Comparison of ENCODE assay signal across 14 cellular contexts in the genomic region with DNA sequence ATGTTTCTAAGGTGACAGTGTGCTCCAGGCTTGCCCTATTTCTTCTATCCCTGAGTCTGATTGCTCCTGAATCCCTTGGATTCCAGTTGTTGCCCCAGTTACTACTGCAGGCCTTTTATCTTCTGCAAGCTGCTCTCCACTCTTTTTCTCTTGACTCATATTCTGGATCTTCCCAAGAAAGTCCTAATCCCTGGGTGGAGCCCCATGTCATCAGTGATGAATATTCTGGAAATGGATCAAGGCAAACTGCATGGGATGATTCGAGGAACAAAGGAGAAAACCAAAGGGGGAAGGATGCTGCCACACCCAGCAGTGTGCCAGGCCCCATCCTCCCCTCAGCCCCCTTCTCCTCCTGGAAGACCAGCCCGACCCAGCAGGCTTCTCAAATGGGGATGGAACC.
DNase-seq lines count a peak whose midpoint lies in the region; ATAC-seq and TF ChIP-seq lines count a peak whose summit lies in the region.
"Had no signal": no experiment of that assay in that cellular context is flagged by ENCODE, and none has a peak within 500 bp of the region (broad histone marks: within the 10 kb centered on the region; RNA-seq: fewer than 3 reads in every experiment).

No MANE protein-coding gene starts in this region.

- H3K9me3 Mint-ChIP-seq in activated CD4-positive, alpha-beta T cell treated with anti-CD3 and anti-CD28 coated beads for 36 hours (ENCODE audit: low read depth): no peaks in the 10 kb centered on the region

- H3K9me3 ChIP-seq in ascending aorta: no peaks in the 10 kb centered on the region
- no peaks in the 10 kb centered on the region for H3K9me3 ChIP-seq in SK-N-SH

- TF ChIP-seq RAD21 in SK-N-SH (IDR thresholded peaks at IDR 0.05; ENCODE audit: low read length): no peak

- H3K36me3 Mint-ChIP-seq in activated CD4-positive, alpha-beta T cell treated with anti-CD3 and anti-CD28 coated beads for 36 hours (ENCODE audit: low read depth): no peaks in the 10 kb centered on the region

- H3K4me1 Mint-ChIP-seq in activated CD4-positive, alpha-beta T cell treated with anti-CD3 and anti-CD28 coated beads for 36 hours: no peaks in the 10 kb centered on the region

- POLR2A ChIA-PET in activated CD4-positive, alpha-beta T cell treated with anti-CD3 and anti-CD28 coated beads for 36 hours (lab: Charles Lee): no interaction called here
- POLR2A ChIA-PET in SK-N-SH (lab: Yijun Ruan, JAX): no interaction called here

- H3K27ac Mint-ChIP-seq in activated CD4-positive, alpha-beta T cell treated with anti-CD3 and anti-CD28 coated beads for 36 hours: no peak overlapping the region

- H3K79me2 ChIP-seq in SK-N-SH (ENCODE audit: insufficient read depth): no peaks in the 10 kb centered on the region

- H3K36me3 ChIP-seq in ascending aorta (no peaks in the 10 kb centered on the region), SK-N-SH (replicated peaks in 1 of 2; ENCODE audit: control insufficient read depth in 1 of 2, insufficient read depth in 2 of 2, low read length in 1 of 2) (no peaks in the 10 kb centered on the region)
- H3K36me3 ChIP-seq: BLaER1 treated with 17β-estradiol and CSF1 and Interleukin-3, amounts not matched to agents 10 nM and 100 nM had no signal

- H3K4me2 ChIP-seq in SK-N-SH: no peak overlapping the region
- H3K4me2 ChIP-seq: BLaER1 treated with 17β-estradiol and CSF1 and Interleukin-3, amounts not matched to agents 10 nM and 100 nM; PC-9 had no signal

- CTCF ChIA-PET in activated CD4-positive, alpha-beta T cell treated with anti-CD3 and anti-CD28 coated beads for 36 hours (lab: Charles Lee): interaction anchor here (0.8 kb wide), 1 partner anchor 25 kb away, joined by 3 read pairs; no protein-coding TSS in a partner anchor
- CTCF ChIA-PET in SK-N-SH (lab: Yijun Ruan, JAX): no interaction called here

- TF ChIP-seq CTCF in ascending aorta (IDR thresholded peaks at IDR 0.05) (no peak), SK-N-SH (IDR thresholded peaks at IDR 0.05) (no peak)

- no peak overlapping the region for H2AFZ ChIP-seq in SK-N-SH (ENCODE audit: low read depth)
- H2AFZ ChIP-seq: PC-9 had no signal

- H3K4me1 ChIP-seq in ascending aorta (peaks cover 0 to 21% of the 10 kb centered on the region in 2 donors), SK-N-SH (ENCODE audit: control insufficient read depth in 1 of 2, insufficient read depth in 2 of 2, low read depth in 1 of 2, low read length in 1 of 2) (peaks cover 7 to 9% of the 10 kb centered on the region in 2 experiments; a peak in 3 of 4 replicates)

- H3K27ac ChIP-seq in ascending aorta (peak overlapping the region; percentile 69 to 79), SK-N-SH (ENCODE audit: low read depth in 2 of 2, low read length in 1 of 2) (no peak overlapping the region)
- H3K27ac ChIP-seq: BLaER1 treated with 17β-estradiol and CSF1 and Interleukin-3, amounts not matched to agents 10 nM and 100 nM; PC-9 had no signal

- peak; percentile 34 for DNase-seq in HCEC 1CT
- no peak for DNase-seq in ascending aorta (ENCODE audit: low spot score in 2 of 2)
- peak; percentile 31 for DNase-seq in hepatic stellate cell (ENCODE audit: low spot score)
- DNase-seq in activated CD4-positive, alpha-beta T cell treated with anti-CD3 and anti-CD28 coated beads for 36 hours: no peak
- DNase-seq in SK-N-SH: no peak
- DNase-seq in activated T-cell treated with anti-CD3 and anti-CD28 coated beads, Interleukin-2, amount 50 U/mL, for 1 hour: no peak
- DNase-seq: DMS 273 treated with DMSO at 0.1 percent for 48 hours, NCI-H1048, NCI-H1694, PC-9 had no signal

- H3K4me3 Mint-ChIP-seq in activated CD4-positive, alpha-beta T cell treated with anti-CD3 and anti-CD28 coated beads for 36 hours: no peak overlapping the region

- H3K27me3 ChIP-seq in ascending aorta (no peaks in the 10 kb centered on the region), SK-N-SH (ENCODE audit: insufficient read depth) (no peaks in the 10 kb centered on the region)
- H3K27me3 ChIP-seq: BLaER1 treated with 17β-estradiol and CSF1 and Interleukin-3, amounts not matched to agents 10 nM and 100 nM had no signal

- no peak overlapping the region for H3K4me3 ChIP-seq in ascending aorta
- no peak overlapping the region for H3K4me3 ChIP-seq in SK-N-SH (ENCODE audit: low read depth in 2 of 2, low read length in 1 of 2)
- H3K4me3 ChIP-seq: BLaER1 treated with 17β-estradiol and CSF1 and Interleukin-3, amounts not matched to agents 10 nM and 100 nM; K562; PC-9 had no signal

- WGBS in SK-N-SH (ENCODE audit: low lambda C conversion rate): 55% methylated on average over 2 of the region's 2 CpGs

- no peak for TF ChIP-seq EP300 in SK-N-SH (IDR thresholded peaks at IDR 0.05; ENCODE audit: borderline replicate concordance in 1 of 2, low read depth in 1 of 2, low read length in 1 of 2)

- intact Hi-C loops in ascending aorta (cut with DNase I): no loop called here
- intact Hi-C loops in activated CD4-positive, alpha-beta T cell treated with anti-CD3 and anti-CD28 coated beads for 36 hours (cut with DNase I, micrococcal nuclease): no loop called here

- H4K20me1 ChIP-seq in SK-N-SH (ENCODE audit: insufficient read depth): no peaks in the 10 kb centered on the region
- H4K20me1 ChIP-seq: BLaER1 treated with 17β-estradiol and CSF1 and Interleukin-3, amounts not matched to agents 10 nM and 100 nM had no signal

- H3F3A ChIP-seq in SK-N-SH (replicated peaks; ENCODE audit: insufficient read depth): peaks cover 37% of the 10 kb centered on the region

- no peaks in the 10 kb centered on the region for H3K27me3 Mint-ChIP-seq in activated CD4-positive, alpha-beta T cell treated with anti-CD3 and anti-CD28 coated beads for 36 hours

- no peak for ATAC-seq in activated CD4-positive, alpha-beta T cell treated with anti-CD3 and anti-CD28 coated beads for 36 hours
- ATAC-seq in HG03521 (IDR thresholded peaks at IDR 0.05; ENCODE audit: unreplicated experiment): no peak
- ATAC-seq: HCT116, K562 had no signal

- H3K9ac ChIP-seq in SK-N-SH: no peak overlapping the region
- H3K9ac ChIP-seq: BLaER1 treated with 17β-estradiol and CSF1 and Interleukin-3, amounts not matched to agents 10 nM and 100 nM had no signal

- no peaks in the 10 kb centered on the region for H3K9me2 ChIP-seq in SK-N-SH

TF ChIP-seq in SK-N-SH, 30 proteins besides CTCF, POLR2A, EP300 and RAD21:
- TF ChIP-seq CHD2 (IDR thresholded peaks at IDR 0.05; ENCODE audit: low read length, partially characterized antibody) (no peak), RCOR1 (IDR thresholded peaks at IDR 0.05; ENCODE audit: low read length) (no peak), MEF2A (IDR thresholded peaks at IDR 0.05; ENCODE audit: borderline replicate concordance, low read depth) (no peak)
- TF ChIP-seq, protein P1, sequence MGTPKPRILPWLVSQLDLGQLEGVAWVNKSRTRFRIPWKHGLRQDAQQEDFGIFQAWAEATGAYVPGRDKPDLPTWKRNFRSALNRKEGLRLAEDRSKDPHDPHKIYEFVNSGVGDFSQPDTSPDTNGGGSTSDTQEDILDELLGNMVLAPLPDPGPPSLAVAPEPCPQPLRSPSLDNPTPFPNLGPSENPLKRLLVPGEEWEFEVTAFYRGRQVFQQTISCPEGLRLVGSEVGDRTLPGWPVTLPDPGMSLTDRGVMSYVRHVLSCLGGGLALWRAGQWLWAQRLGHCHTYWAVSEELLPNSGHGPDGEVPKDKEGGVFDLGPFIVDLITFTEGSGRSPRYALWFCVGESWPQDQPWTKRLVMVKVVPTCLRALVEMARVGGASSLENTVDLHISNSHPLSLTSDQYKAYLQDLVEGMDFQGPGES (IDR thresholded peaks at IDR 0.05; ENCODE audit: low read depth, low read length): no peak
TF ChIP-seq in SK-N-SH: peak in this region for 0.

Comparison
In these comparisons a context has a peak if more than half of its experiments do, and no peak if none do; other contexts are left out.
1. DNase-seq: peak in HCEC 1CT (single experiment) and hepatic stellate cell (single experiment); none in ascending aorta (0 of 2), activated CD4-positive, alpha-beta T cell treated with anti-CD3 and anti-CD28 coated beads for 36 hours (single experiment), SK-N-SH (single experiment) and activated T-cell treated with anti-CD3 and anti-CD28 coated beads, Interleukin-2, amount 50 U/mL, for 1 hour (single experiment).
2. H3K27ac ChIP-seq: peak in ascending aorta (2 of 2); none in SK-N-SH (0 of 2).